Comparison of ENCODE assay signal across 16 cellular contexts in genomic region chr6:28825732-28826293, GRCh38.
DNase-seq lines count a peak whose midpoint lies in the region; ATAC-seq and TF ChIP-seq lines count a peak whose summit lies in the region.
"Had no signal": no experiment of that assay in that cellular context is flagged by ENCODE, and none has a peak within 500 bp of the region (broad histone marks: within the 10 kb centered on the region; RNA-seq: fewer than 3 reads in every experiment).

No MANE protein-coding gene starts in this region.

- H3K9me3 Mint-ChIP-seq in endothelial cell (ENCODE audit: unreplicated experiment) (no peaks in the 10 kb centered on the region), nephron (peaks cover 8% of the 10 kb centered on the region)

- no peak overlapping the region for H3K27ac ChIP-seq in ACC112 (ENCODE audit: low read depth, low read length)
- H3K27ac ChIP-seq in HUES6 (ENCODE audit: low read depth, low read length), result no peak overlapping the region
- H3K27ac ChIP-seq: heart right ventricle, vagina had no signal

- no peak overlapping the region for H3K27ac Mint-ChIP-seq in endothelial cell (ENCODE audit: unreplicated experiment)
- H3K27ac Mint-ChIP-seq in nephron, result no peak overlapping the region
- H3K27ac Mint-ChIP-seq: activated naive CD8-positive, alpha-beta T cell treated with anti-CD3 and anti-CD28 coated beads for 36 hours had no signal

- no peak for DNase-seq in endothelial cell (ENCODE audit: low spot score)
- no peak for DNase-seq in GM03348 (ENCODE audit: low spot score)
- DNase-seq in NCI-H1105 (lab: John Stamatoyannopoulos, UW), result no peak
- no peak for DNase-seq in GF-D8 (lab: John Stamatoyannopoulos, UW)
- DNase-seq: activated CD4-positive, alpha-beta T cell treated with anti-CD3 and anti-CD28 coated beads, Interleukin-2, amount 50 U/mL, for 1 hour; activated naive CD8-positive, alpha-beta T cell treated with anti-CD3 and anti-CD28 coated beads for 36 hours; activated T-cell treated with anti-CD3 and anti-CD28 coated beads, Interleukin-2, amount 50 U/mL, for 48 hours; COR-L47; EL; heart right ventricle; NCI-H524 treated with DMSO at 0.1 percent for 48 hours had no signal

- peak overlapping the region; percentile 85 for H3K4me3 Mint-ChIP-seq in endothelial cell (ENCODE audit: unreplicated experiment)
- H3K4me3 Mint-ChIP-seq in nephron, result peak overlapping the region; percentile 15 to 39 (median 27)

- ATAC-seq in GM18909 (IDR thresholded peaks at IDR 0.05; ENCODE audit: poor library complexity, unreplicated experiment), result no peak
- ATAC-seq: heart right ventricle had no signal

- H3K36me3 ChIP-seq in ACC112 (ENCODE audit: insufficient read depth, low read length) (no peaks in the 10 kb centered on the region), HUES6 (ENCODE audit: control insufficient read depth, insufficient read depth, low read length) (no peaks in the 10 kb centered on the region)
- H3K36me3 ChIP-seq: heart right ventricle, vagina had no signal

- peaks cover 26% of the 10 kb centered on the region for H3K27me3 Mint-ChIP-seq in endothelial cell (ENCODE audit: unreplicated experiment)
- peaks cover 98% of the 10 kb centered on the region for H3K27me3 Mint-ChIP-seq in nephron (ENCODE audit: low read depth)

- H3K9me3 ChIP-seq in HUES6 (ENCODE audit: control insufficient read depth, insufficient read depth, low read depth, low read length), result no peaks in the 10 kb centered on the region
- H3K9me3 ChIP-seq: heart right ventricle, vagina had no signal

- no peaks in the 10 kb centered on the region for H3K79me2 ChIP-seq in ACC112 (ENCODE audit: control insufficient read depth, insufficient read depth, low read length, unreplicated experiment)

- H3K4me3 ChIP-seq in ACC112 (ENCODE audit: low read depth, low read length), result peak overlapping the region; percentile 5; the same call in 1 of the 2 replicates
- peak overlapping the region; percentile 83 for H3K4me3 ChIP-seq in HUES6 (ENCODE audit: low read depth, low read length)
- H3K4me3 ChIP-seq: vagina had no signal

- H3K36me3 Mint-ChIP-seq in endothelial cell (ENCODE audit: low read depth, unreplicated experiment) (no peaks in the 10 kb centered on the region), nephron (ENCODE audit: low read depth) (no peaks in the 10 kb centered on the region)

- no peak overlapping the region for H2AFZ ChIP-seq in ACC112 (ENCODE audit: low read length, unreplicated experiment)

- H3K27me3 ChIP-seq in ACC112 (ENCODE audit: insufficient read depth, low read length) (peaks cover 76% of the 10 kb centered on the region), HUES6 (ENCODE audit: control insufficient read depth, insufficient read depth, low read length) (peaks cover 75% of the 10 kb centered on the region)
- H3K27me3 ChIP-seq: vagina had no signal

- H3K4me1 Mint-ChIP-seq in endothelial cell (ENCODE audit: unreplicated experiment) (peaks cover 15% of the 10 kb centered on the region), nephron (no peaks in the 10 kb centered on the region)

- no peak for TF ChIP-seq CTCF in endothelial cell (IDR thresholded peaks at IDR 0.05; ENCODE audit: unreplicated experiment)
- TF ChIP-seq CTCF in nephron (IDR thresholded peaks at IDR 0.05; ENCODE audit: unreplicated experiment in 3 of 3), result no peak

- H3K9ac ChIP-seq in HUES6 (ENCODE audit: low read length), result no peak overlapping the region

- no peaks in the 10 kb centered on the region for H3K4me1 ChIP-seq in ACC112 (ENCODE audit: control insufficient read depth, insufficient read depth, low read length, unreplicated experiment)
- 0 out of 2 replicates have a peak, but pooled peaks cover 6% of the 10 kb centered on the region for H3K4me1 ChIP-seq in HUES6 (ENCODE audit: control insufficient read depth, insufficient read depth, low read length)
